ENCODE assay signal across 21 cellular contexts in the genomic region with DNA sequence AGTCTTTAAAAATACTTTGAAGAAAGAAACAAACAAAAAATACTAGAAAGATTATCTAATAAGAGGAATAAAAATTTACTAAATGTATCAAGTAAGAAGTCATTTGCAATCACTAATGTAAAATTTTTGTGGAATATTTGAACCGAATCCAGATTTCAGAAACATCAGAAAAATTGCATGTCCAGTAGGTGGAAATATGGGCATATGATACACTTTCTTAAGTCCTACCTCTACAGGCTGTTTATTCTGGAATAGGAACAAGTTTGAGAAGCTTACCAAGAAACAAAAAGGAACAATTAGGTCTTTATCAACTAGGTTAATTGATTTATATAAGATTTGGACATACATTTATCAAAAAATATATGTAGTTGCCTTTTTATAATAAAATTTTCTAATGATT.
"Had no signal": no experiment of that assay in that cellular context is flagged by ENCODE, and none has a peak within 500 bp of the region (broad histone marks: within the 10 kb centered on the region; RNA-seq: fewer than 3 reads in every experiment).

No MANE protein-coding gene starts in this region.

- H3K27me3 ChIP-seq: sigmoid colon, upper lobe of left lung had no signal

- DNase-seq: activated CD4-positive, alpha-beta memory T cell treated with anti-CD3 and anti-CD28 coated beads for 36 hours; activated CD4-positive, alpha-beta T cell treated with anti-CD3 and anti-CD28 coated beads for 4 hours; activated naive CD8-positive, alpha-beta T cell treated with anti-CD3 and anti-CD28 coated beads for 36 hours; amygdala; central memory CD4-positive, alpha-beta T cell; foreskin melanocyte; glutamatergic neuron; hypothalamus; sigmoid colon; stimulated activated naive B cell treated with anti-CD40 and anti-IgM and Interleukin-4, amounts not matched to agents 10 μg/mL and 1 μg/mL and 100 μg/mL, for 72 hours; upper lobe of left lung had no signal

- H3K4me3 Mint-ChIP-seq: activated CD4-positive, alpha-beta memory T cell treated with anti-CD3 and anti-CD28 coated beads for 36 hours; activated naive CD8-positive, alpha-beta T cell treated with anti-CD3 and anti-CD28 coated beads for 36 hours; brain; mesothelial cell of epicardium; nephron; stimulated activated naive B cell treated with anti-CD40 and anti-IgM and Interleukin-4, amounts not matched to agents 10 μg/mL and 1 μg/mL and 100 μg/mL, for 72 hours; T-helper 2 cell treated with Interferon-gamma antibody and Interleukin-4, amounts not matched to agents 5 μg/mL and 100 μg/mL, for 36 hours; WTC11 had no signal

- H3K27ac ChIP-seq: coronary artery, sigmoid colon, thoracic aorta, upper lobe of left lung had no signal

- H3K36me3 ChIP-seq: sigmoid colon, thoracic aorta, upper lobe of left lung had no signal

- H3K9me3 ChIP-seq: sigmoid colon, thoracic aorta, upper lobe of left lung had no signal

- H3K4me1 ChIP-seq: sigmoid colon, upper lobe of left lung had no signal

- H3K27ac Mint-ChIP-seq: activated CD4-positive, alpha-beta memory T cell treated with anti-CD3 and anti-CD28 coated beads for 36 hours; activated naive CD8-positive, alpha-beta T cell treated with anti-CD3 and anti-CD28 coated beads for 36 hours; brain; mesothelial cell of epicardium; nephron; stimulated activated naive B cell treated with anti-CD40 and anti-IgM and Interleukin-4, amounts not matched to agents 10 μg/mL and 1 μg/mL and 100 μg/mL, for 72 hours; T-helper 2 cell treated with Interferon-gamma antibody and Interleukin-4, amounts not matched to agents 5 μg/mL and 100 μg/mL, for 36 hours; WTC11 had no signal

- H3K36me3 Mint-ChIP-seq: activated CD4-positive, alpha-beta memory T cell treated with anti-CD3 and anti-CD28 coated beads for 36 hours; activated naive CD8-positive, alpha-beta T cell treated with anti-CD3 and anti-CD28 coated beads for 36 hours; brain; mesothelial cell of epicardium; stimulated activated naive B cell treated with anti-CD40 and anti-IgM and Interleukin-4, amounts not matched to agents 10 μg/mL and 1 μg/mL and 100 μg/mL, for 72 hours; WTC11 had no signal

- H3K4me3 ChIP-seq: coronary artery, lung, sigmoid colon, thoracic aorta, upper lobe of left lung had no signal

- H3K27me3 Mint-ChIP-seq: activated CD4-positive, alpha-beta memory T cell treated with anti-CD3 and anti-CD28 coated beads for 36 hours; activated naive CD8-positive, alpha-beta T cell treated with anti-CD3 and anti-CD28 coated beads for 36 hours; brain; stimulated activated naive B cell treated with anti-CD40 and anti-IgM and Interleukin-4, amounts not matched to agents 10 μg/mL and 1 μg/mL and 100 μg/mL, for 72 hours had no signal

- ATAC-seq: esophagus mucosa; left lobe of liver; stimulated activated naive B cell treated with anti-CD40 and anti-IgM and Interleukin-4, amounts not matched to agents 10 μg/mL and 1 μg/mL and 100 μg/mL, for 72 hours; WTC11 had no signal

- H3K4me1 Mint-ChIP-seq: activated naive CD8-positive, alpha-beta T cell treated with anti-CD3 and anti-CD28 coated beads for 36 hours; brain; mesothelial cell of epicardium; nephron; stimulated activated naive B cell treated with anti-CD40 and anti-IgM and Interleukin-4, amounts not matched to agents 10 μg/mL and 1 μg/mL and 100 μg/mL, for 72 hours had no signal
